In the genomic region with DNA sequence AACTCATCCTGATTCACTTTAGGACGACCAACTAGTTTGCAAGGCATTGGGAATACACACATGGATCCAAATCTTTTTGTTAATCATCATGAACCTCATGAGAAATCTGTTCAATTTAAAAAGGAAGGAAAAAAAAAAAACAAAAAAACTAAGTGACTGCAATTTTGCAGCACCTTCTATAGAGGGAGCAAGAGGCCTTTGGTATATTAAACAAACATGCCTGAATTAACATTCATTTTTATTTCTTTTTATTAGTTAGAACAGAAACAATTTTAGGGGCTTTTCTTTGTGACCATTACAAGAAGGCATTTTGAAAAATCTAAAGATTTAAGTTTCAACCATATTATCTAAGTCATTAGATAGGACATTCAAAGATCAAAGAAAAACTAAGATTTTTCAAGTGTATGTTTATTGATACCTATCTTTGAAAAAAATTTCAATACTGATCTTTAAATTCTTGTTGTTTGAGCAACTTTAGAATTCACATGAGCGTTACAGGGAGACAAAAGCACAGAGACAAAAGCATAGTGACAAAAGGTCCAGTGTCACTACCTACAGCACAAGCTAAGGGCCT, we compare ENCODE assay signal across 8 cellular contexts.
DNase-seq lines count a peak whose midpoint lies in the region; ATAC-seq, FAIRE-seq and TF ChIP-seq lines count a peak whose summit lies in the region.

No MANE protein-coding gene starts in this region.

- H3K36me3 ChIP-seq in ACC112 (ENCODE audit: insufficient read depth, low read length), result peaks cover 8% of the 10 kb centered on the region
- H3K36me3 ChIP-seq in NT2/D1 (ENCODE audit: insufficient read depth, insufficient read length, low read length), result no peaks in the 10 kb centered on the region
- H3K36me3 ChIP-seq in osteoblast (ENCODE audit: insufficient read depth, low read length), result peaks cover 53% of the 10 kb centered on the region

- H2AFZ ChIP-seq in ACC112 (ENCODE audit: low read length, unreplicated experiment) (no peak overlapping the region), osteoblast (ENCODE audit: low read length) (no peak overlapping the region)

- DNase-seq in GM03348 (ENCODE audit: low spot score) (peak; percentile 52), NT2/D1 (ENCODE audit: low read depth, low spot score) (peak; percentile 3), osteoblast (ENCODE audit: insufficient read length, low spot score, missing footprints) (peak; percentile 26)
- no peak for DNase-seq in stimulated activated CD4-positive, alpha-beta T cell treated with anti-CD3 and anti-CD28 coated beads, Interleukin-4, amount 100 ng/mL, for 4 hours

- no peaks in the 10 kb centered on the region for H4K20me1 ChIP-seq in osteoblast (ENCODE audit: insufficient read depth, low read length)

- H3K27me3 ChIP-seq in ACC112 (ENCODE audit: insufficient read depth, low read length), result no peaks in the 10 kb centered on the region
- H3K27me3 ChIP-seq in NT2/D1 (ENCODE audit: insufficient read depth, insufficient read length), result no peaks in the 10 kb centered on the region
- no peaks in the 10 kb centered on the region for H3K27me3 ChIP-seq in osteoblast (ENCODE audit: insufficient read depth, low read length)

- H3K4me1 ChIP-seq in ACC112 (ENCODE audit: control insufficient read depth, insufficient read depth, low read length, unreplicated experiment) (peaks cover 7% of the 10 kb centered on the region), NT2/D1 (ENCODE audit: insufficient read depth, insufficient read length) (no peaks in the 10 kb centered on the region), osteoblast (ENCODE audit: insufficient read depth, low read length) (peaks cover 8% of the 10 kb centered on the region)

- ATAC-seq in HG02885 (IDR thresholded peaks at IDR 0.05; ENCODE audit: poor library complexity, unreplicated experiment) (no peak), HG02678 (IDR thresholded peaks at IDR 0.05; ENCODE audit: unreplicated experiment) (no peak)

- peak; percentile 93 for FAIRE-seq in endometrium (lab: Jason Lieb, UNC)

- H3K79me2 ChIP-seq in ACC112 (ENCODE audit: control insufficient read depth, insufficient read depth, low read length, unreplicated experiment) (no peaks in the 10 kb centered on the region), osteoblast (ENCODE audit: insufficient read depth, low read length) (peaks cover 13% of the 10 kb centered on the region)

- no peak overlapping the region for H3K4me3 ChIP-seq in ACC112 (ENCODE audit: low read depth, low read length)
- no peak overlapping the region for H3K4me3 ChIP-seq in NT2/D1 (ENCODE audit: insufficient read length, low read depth)
- H3K4me3 ChIP-seq in osteoblast (ENCODE audit: insufficient read depth, low read length), result no peak overlapping the region

- peak overlapping the region; percentile 34 for H3K9ac ChIP-seq in NT2/D1 (ENCODE audit: insufficient read length, low read depth)

- TF ChIP-seq CTCF in osteoblast (IDR thresholded peaks at IDR 0.05; ENCODE audit: extremely low read depth, low read depth, low read length), result peak; percentile 74

- H3K9me3 ChIP-seq in NT2/D1 (ENCODE audit: insufficient read depth, low read length) (no peaks in the 10 kb centered on the region), osteoblast (ENCODE audit: low read depth, low read length) (no peaks in the 10 kb centered on the region)

- no peak overlapping the region for H3K4me2 ChIP-seq in osteoblast (ENCODE audit: insufficient read depth, low read length)

- H3K27ac ChIP-seq in ACC112 (ENCODE audit: low read depth, low read length) (peak overlapping the region; percentile 11; the same call in 1 of the 2 replicates), osteoblast (ENCODE audit: low read depth, low read length) (peak overlapping the region; percentile 38)

Comparison
In these comparisons a context has a peak if more than half of its experiments do, and no peak if none do; other contexts are left out.
1. DNase-seq: peak in GM03348 (single experiment), NT2/D1 (single experiment) and osteoblast (single experiment); none in stimulated activated CD4-positive, alpha-beta T cell treated with anti-CD3 and anti-CD28 coated beads, Interleukin-4, amount 100 ng/mL, for 4 hours (0 of 2).